Comparison of ENCODE assay signal across 11 cellular contexts in genomic region chr15:30065025-30065801, GRCh38. TPM values are rescaled to one million over a fixed set of nuclear protein-coding genes. Genes with fewer than 3 reads are reported as not detected.
A peak's percentile ranks its signal among the peaks of the same experiment; 100 is the strongest.
DNase-seq lines count a peak whose midpoint lies in the region; ATAC-seq and TF ChIP-seq lines count a peak whose summit lies in the region.
"Had no signal": no experiment of that assay in that cellular context is flagged by ENCODE, and none has a peak within 500 bp of the region (broad histone marks: within the 10 kb centered on the region; RNA-seq: fewer than 3 reads in every experiment).

No MANE protein-coding gene starts in this region.

- no peaks in the 10 kb centered on the region for H3K36me3 ChIP-seq in rectal smooth muscle tissue (ENCODE audit: control insufficient read depth, insufficient read depth, low read length)
- no peaks in the 10 kb centered on the region for H3K36me3 ChIP-seq in prostate gland
- no peaks in the 10 kb centered on the region for H3K36me3 ChIP-seq in tibial nerve

- DNase-seq in EH (ENCODE audit: low read depth) (peak; percentile 93), NCI-H526 (lab: John Stamatoyannopoulos, UW) (peak; percentile 29 to 59), fibroblast of mammary gland (ENCODE audit: low read depth) (peak; percentile 83), prostate gland (ENCODE audit: low spot score) (no peak), tibial nerve (ENCODE audit: low spot score in 2 of 2) (no peak)
- DNase-seq: MV-4-11 had no signal

- no peak for TF ChIP-seq CTCF in fibroblast of mammary gland (conservative IDR thresholded peaks at IDR 0.05; ENCODE audit: control insufficient read depth, insufficient read depth, low read depth, low read length)
- no peak for TF ChIP-seq CTCF in prostate gland (IDR thresholded peaks at IDR 0.05)
- TF ChIP-seq CTCF in tibial nerve (IDR thresholded peaks at IDR 0.05) = no peak

- peak in 1 of 2 donors; percentile 36 for TF ChIP-seq EP300 in tibial nerve (IDR thresholded peaks at IDR 0.05)

- no peak for ATAC-seq in GM21576 (IDR thresholded peaks at IDR 0.05; ENCODE audit: unreplicated experiment)
- ATAC-seq in HG03159 (IDR thresholded peaks at IDR 0.05; ENCODE audit: unreplicated experiment) = no peak

- H3K4me1 ChIP-seq in rectal smooth muscle tissue (ENCODE audit: control insufficient read depth, insufficient read depth, low read length) (peaks cover 4% of the 10 kb centered on the region), prostate gland (replicated peaks) (no peaks in the 10 kb centered on the region), tibial nerve (peaks cover 0 to 21% (median 3%) of the 10 kb centered on the region in 4 donors)

- WGBS in prostate gland = 30% methylated on average over 12 of the region's 12 CpGs
- WGBS in tibial nerve, 2 donors = 24 to 26% methylated on average over 12 of the region's 12 CpGs

- no peak overlapping the region for H3K9ac ChIP-seq in rectal smooth muscle tissue (ENCODE audit: low read length)

- H3K27me3 ChIP-seq in rectal smooth muscle tissue (ENCODE audit: control insufficient read depth, insufficient read depth, low read length) = no peaks in the 10 kb centered on the region
- H3K27me3 ChIP-seq in prostate gland (replicated peaks; ENCODE audit: insufficient read depth) = no peaks in the 10 kb centered on the region
- H3K27me3 ChIP-seq in tibial nerve = no peaks in the 10 kb centered on the region

- H3K4me3 ChIP-seq in fibroblast of mammary gland (ENCODE audit: control insufficient read depth, low read depth, low read length) = no peak overlapping the region
- H3K4me3 ChIP-seq in rectal smooth muscle tissue (ENCODE audit: low read length) = no peak overlapping the region
- no peak overlapping the region for H3K4me3 ChIP-seq in prostate gland
- peak overlapping the region in 1 of 4 donors; percentile 1 for H3K4me3 ChIP-seq in tibial nerve

- H3K9me3 ChIP-seq in prostate gland = no peaks in the 10 kb centered on the region
- H3K9me3 ChIP-seq in tibial nerve = no peaks in the 10 kb centered on the region

- intact Hi-C loops in prostate gland (cut with DNase I) = no loop called here

- TF ChIP-seq POLR2A in prostate gland (IDR thresholded peaks at IDR 0.05) (no peak), tibial nerve (IDR thresholded peaks at IDR 0.05) (no peak)

- H3K27ac ChIP-seq in rectal smooth muscle tissue (ENCODE audit: low read depth, low read length) (peak overlapping the region; percentile 49), prostate gland (no peak overlapping the region), tibial nerve (peak overlapping the region in 2 of 4 donors; percentile 72 to 74)

RNA-seq across cellular contexts. Expression of gene GOLGA8J, which starts 17.5 kb away (rescaled TPM):
- total RNA-seq in prostate gland (1 to 10 TPM in 1 of 2 donors, not detected in 1; 1.1 TPM), tibial nerve (under 1 TPM in 1 of 4 donors, not detected in 3; 0.60 TPM)
- total RNA-seq: cardiac septum, mesenteric fat pad had no signal

Comparison
In these comparisons a context has a peak if more than half of its experiments do, and no peak if none do; other contexts are left out.
1. DNase-seq: peak in EH (single experiment), NCI-H526 (2 of 2) and fibroblast of mammary gland (single experiment); none in prostate gland (single experiment) and tibial nerve (0 of 2).